ENCODE assay signal across 9 cellular contexts in the genomic region with DNA sequence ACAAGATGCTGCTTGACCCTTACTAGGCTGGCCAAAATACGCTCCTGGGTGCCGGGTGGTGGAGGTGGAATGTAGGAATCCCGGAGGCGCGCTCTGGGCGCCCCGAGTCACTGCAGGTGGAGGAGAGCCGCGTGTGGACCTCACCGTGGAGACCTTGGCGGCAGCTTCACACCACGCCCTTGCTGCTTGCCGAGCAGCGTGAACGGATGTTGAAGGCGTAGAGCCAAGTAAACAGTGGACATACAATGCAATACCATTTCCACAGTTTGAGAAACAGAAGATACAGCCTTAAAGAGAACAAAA. TPM values are rescaled to one million over a fixed set of nuclear protein-coding genes. Genes with fewer than 3 reads are reported as not detected.
DNase-seq lines count a peak whose midpoint lies in the region; FAIRE-seq and TF ChIP-seq lines count a peak whose summit lies in the region.
"Had no signal": no experiment of that assay in that cellular context is flagged by ENCODE, and none has a peak within 500 bp of the region (broad histone marks: within the 10 kb centered on the region; RNA-seq: fewer than 3 reads in every experiment).

No MANE protein-coding gene starts in this region.

- peaks cover 8% of the 10 kb centered on the region for H3K36me3 Mint-ChIP-seq in T-helper 1 cell treated with Interleukin-12 subunit alpha and Interleukin-12 subunit beta and Interleukin-4 antibody, amounts not matched to agents 30 μg/mL and 1 μg/mL, for 36 hours (ENCODE audit: low read depth)

- peak overlapping the region; percentile 54 to 88 (median 64) for H3K4me3 ChIP-seq in breast epithelium
- H3K4me3 ChIP-seq in kidney (ENCODE audit: low read length in 2 of 2), result peak overlapping the region; percentile 75 to 81

- no peaks in the 10 kb centered on the region for H3K9me3 Mint-ChIP-seq in T-helper 1 cell treated with Interleukin-12 subunit alpha and Interleukin-12 subunit beta and Interleukin-4 antibody, amounts not matched to agents 30 μg/mL and 1 μg/mL, for 36 hours

- no peaks in the 10 kb centered on the region for H3K4me1 ChIP-seq in breast epithelium
- peaks cover 8 to 9% of the 10 kb centered on the region in 2 donors for H3K4me1 ChIP-seq in kidney (ENCODE audit: control insufficient read depth in 1 of 2, insufficient read depth in 1 of 2, low read depth in 1 of 2, low read length in 2 of 2)

- H3K36me3 ChIP-seq in breast epithelium (no peaks in the 10 kb centered on the region), kidney (ENCODE audit: control insufficient read depth in 1 of 2, insufficient read depth in 2 of 2, low read length in 2 of 2) (no peaks in the 10 kb centered on the region)

- H3K27ac Mint-ChIP-seq in T-helper 1 cell treated with Interleukin-12 subunit alpha and Interleukin-12 subunit beta and Interleukin-4 antibody, amounts not matched to agents 30 μg/mL and 1 μg/mL, for 36 hours, result peak overlapping the region; percentile 51

- no peak for TF ChIP-seq POLR2A in breast epithelium (IDR thresholded peaks at IDR 0.05)

- intact Hi-C loops in breast epithelium (cut with DNase I; ENCODE audit: low total_unique reads), result no loop called here
- intact Hi-C loops in kidney (cut with DNase I), result no loop called here

- H3K27ac ChIP-seq in breast epithelium (peak overlapping the region; percentile 60 to 86), kidney (ENCODE audit: low read depth in 2 of 2, low read length in 2 of 2) (peak overlapping the region; percentile 52 to 76)

- peaks cover 28% of the 10 kb centered on the region for H3K4me1 Mint-ChIP-seq in T-helper 1 cell treated with Interleukin-12 subunit alpha and Interleukin-12 subunit beta and Interleukin-4 antibody, amounts not matched to agents 30 μg/mL and 1 μg/mL, for 36 hours (ENCODE audit: low read depth)

- no peaks in the 10 kb centered on the region for H3K27me3 ChIP-seq in breast epithelium

- TF ChIP-seq CTCF in breast epithelium (IDR thresholded peaks at IDR 0.05) (no peak), kidney (IDR thresholded peaks at IDR 0.05; ENCODE audit: borderline replicate concordance, extremely low read depth, insufficient read depth) (no peak)

- peak overlapping the region; percentile 86 for H3K4me3 Mint-ChIP-seq in T-helper 1 cell treated with Interleukin-12 subunit alpha and Interleukin-12 subunit beta and Interleukin-4 antibody, amounts not matched to agents 30 μg/mL and 1 μg/mL, for 36 hours

- H3K27me3 Mint-ChIP-seq in T-helper 1 cell treated with Interleukin-12 subunit alpha and Interleukin-12 subunit beta and Interleukin-4 antibody, amounts not matched to agents 30 μg/mL and 1 μg/mL, for 36 hours (ENCODE audit: low read depth), result peaks cover 47% of the 10 kb centered on the region

- peak; percentile 23 to 60 for DNase-seq in NCI-H187 (lab: John Stamatoyannopoulos, UW)
- no peak for DNase-seq in NCI-H187 treated with DMSO at 0.1 percent for 48 hours (lab: John Stamatoyannopoulos, UW)
- DNase-seq in HT-29 (ENCODE audit: low spot score), result peak; percentile 65
- peak in 1 of 2 donors; percentile 54 for DNase-seq in breast epithelium (ENCODE audit: low spot score in 2 of 2)
- DNase-seq in kidney, result peak; percentile 79
- peak; percentile 17 to 19 for DNase-seq in stimulated activated CD4-positive, alpha-beta T cell treated with anti-CD3 and anti-CD28 coated beads, Interleukin-4, amount 100 ng/mL, for 4 hours
- no peak for DNase-seq in cerebellar cortex (ENCODE audit: low spot score)

- H3K9me3 ChIP-seq in breast epithelium, result no peaks in the 10 kb centered on the region
- H3K9me3 ChIP-seq in kidney (ENCODE audit: control insufficient read depth in 1 of 2, low read length in 2 of 2), result no peaks in the 10 kb centered on the region

- no peak for FAIRE-seq in kidney (lab: Jason Lieb, UNC)
- FAIRE-seq: G401.6 had no signal

- peak overlapping the region; percentile 34 to 52 for H3K9ac ChIP-seq in kidney (ENCODE audit: low read length in 2 of 2)

RNA-seq across cellular contexts. Expression of a gene that starts 1.3 kb away (rescaled TPM):
- total RNA-seq in HT-29 (2014; rRNA removed; shearing (Covaris generic)), result 12.7 and 14.6 TPM in 2 replicates
- total RNA-seq in breast epithelium, result 1 to 10 TPM; 2.9 to 5.0 (median 4.3) TPM
- total RNA-seq in kidney, result 4.5 TPM
- polyA plus RNA-seq in kidney (ENCODE audit: insufficient read depth, low read depth, low replicate concordance), result 0.71 TPM

RNA-seq across cellular contexts. Expression of a gene that starts 35.6 kb away (rescaled TPM):
- total RNA-seq in HT-29 (2014; rRNA removed; shearing (Covaris generic)), result 2.1 and 6.6 TPM in 2 replicates
- total RNA-seq in breast epithelium, result 1 to 10 TPM in 2 of 3 donors, under 1 TPM in 1; 0.80 to 5.0 (median 4.9) TPM
- total RNA-seq in kidney, result 4.8 TPM
- 3.6 TPM for polyA plus RNA-seq in kidney (ENCODE audit: insufficient read depth, low read depth, low replicate concordance)

Comparison
In these comparisons a context has a peak if more than half of its experiments do, and no peak if none do; other contexts are left out.
1. DNase-seq: peak in NCI-H187 (2 of 2), HT-29 (single experiment), kidney (single experiment) and stimulated activated CD4-positive, alpha-beta T cell treated with anti-CD3 and anti-CD28 coated beads, Interleukin-4, amount 100 ng/mL, for 4 hours (2 of 2); none in NCI-H187 treated with DMSO at 0.1 percent for 48 hours (single experiment) and cerebellar cortex (single experiment).